ENCODE assay signal across 14 cellular contexts in genomic region chr2:234191819-234192407, GRCh38.
DNase-seq lines count a peak whose midpoint lies in the region; ATAC-seq, FAIRE-seq and TF ChIP-seq lines count a peak whose summit lies in the region.
"Had no signal": no experiment of that assay in that cellular context is flagged by ENCODE, and none has a peak within 500 bp of the region (broad histone marks: within the 10 kb centered on the region; RNA-seq: fewer than 3 reads in every experiment).

No MANE protein-coding gene starts in this region.

- TF ChIP-seq CTCF in fibroblast of villous mesenchyme (IDR thresholded peaks at IDR 0.05; ENCODE audit: insufficient read depth, low read depth, low read length) = no peak
- no peak for TF ChIP-seq CTCF in D721Med (IDR thresholded peaks at IDR 0.05; ENCODE audit: insufficient read depth, missing control alignments)

- no peak overlapping the region for H3K4me3 ChIP-seq in fibroblast of villous mesenchyme (ENCODE audit: low read depth, low read length)
- H3K4me3 ChIP-seq: pancreas, SJCRH30 had no signal

- DNase-seq in DMS153 (lab: John Stamatoyannopoulos, UW) = peak; percentile 80
- DNase-seq in NCI-H1105 treated with DMSO at 0.1 percent for 48 hours (lab: John Stamatoyannopoulos, UW) = peak; percentile 91
- DNase-seq in RPMI8226 = peak; percentile 21
- DNase-seq in fibroblast of villous mesenchyme (ENCODE audit: low read depth) = peak; percentile 6
- no peak for DNase-seq in midbrain (lab: John Stamatoyannopoulos, UW)
- DNase-seq in amniotic stem cell (lab: John Stamatoyannopoulos, UW) = no peak
- DNase-seq in D721Med (ENCODE audit: insufficient read length, low spot score) = no peak
- DNase-seq: activated CD8-positive, alpha-beta T cell treated with anti-CD3 and anti-CD28 coated beads, Interleukin-2, amount 10 ng/mL, durations not matched to agents 7 days and 5 days; Karpas-422; pancreas; stimulated activated CD4-positive, alpha-beta T cell treated with anti-CD3 and anti-CD28 coated beads, Interleukin-4, amount 100 ng/mL, for 24 hours; substantia nigra had no signal

- ATAC-seq in GM18909 (IDR thresholded peaks at IDR 0.05; ENCODE audit: poor library complexity, unreplicated experiment) = no peak
- ATAC-seq: activated CD8-positive, alpha-beta T cell treated with anti-CD3 and anti-CD28 coated beads, Interleukin-2, amount 10 ng/mL, durations not matched to agents 7 days and 5 days had no signal

- no peak for FAIRE-seq in D721Med (lab: Jason Lieb, UNC)
- FAIRE-seq: pancreas had no signal

Comparison
In these comparisons a context has a peak if more than half of its experiments do, and no peak if none do; other contexts are left out.
1. DNase-seq: peak in DMS153 (single experiment), NCI-H1105 treated with DMSO at 0.1 percent for 48 hours (single experiment), RPMI8226 (single experiment) and fibroblast of villous mesenchyme (single experiment); none in midbrain (single experiment), amniotic stem cell (single experiment) and D721Med (single experiment).